In the genomic region with DNA sequence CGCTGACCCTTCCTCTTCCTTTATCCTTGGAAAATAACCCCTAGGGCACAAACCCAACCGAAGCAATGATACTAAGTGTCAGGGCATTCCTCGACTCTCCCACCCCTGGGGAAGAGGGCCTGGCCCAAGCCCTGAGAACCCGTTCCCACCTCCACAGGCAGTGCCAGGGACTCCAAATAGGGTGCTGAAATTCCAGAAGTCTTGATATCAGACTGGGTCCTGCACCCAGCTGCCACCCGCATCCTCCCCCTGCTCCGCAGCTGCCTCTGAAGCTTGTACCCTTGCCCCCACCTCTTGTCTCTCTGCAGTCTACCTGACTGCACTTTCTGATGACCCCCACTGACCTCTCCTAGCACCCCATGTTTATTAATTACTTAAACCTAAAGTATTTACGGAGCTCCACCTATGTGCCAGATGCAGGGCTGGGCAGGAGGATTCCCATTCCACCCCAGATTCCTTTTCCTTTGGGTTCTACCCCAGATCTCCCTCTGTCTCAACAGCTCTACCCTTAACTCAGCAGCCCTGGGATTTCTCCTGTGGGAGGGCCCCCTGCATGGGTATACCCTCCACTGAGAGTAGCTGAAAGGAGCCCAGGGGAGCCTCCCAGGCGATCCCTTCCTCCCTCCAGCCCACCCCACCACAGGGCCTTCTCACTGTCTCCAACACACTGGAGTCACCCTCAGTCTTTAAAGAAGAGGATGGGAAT, we compare ENCODE assay signal across 1 cellular context.
TF ChIP-seq lines count a peak whose summit lies in the region.

No MANE protein-coding gene starts in this region.

TF ChIP-seq in HCT116, 20 proteins besides CTCF, POLR2A, EP300 and RAD21 (continued from another document):
- TF ChIP-seq ZBTB33 (IDR thresholded peaks at IDR 0.05; ENCODE audit: extremely low read depth, insufficient replicate concordance, low read length): no peak
- no peak for TF ChIP-seq ZNF274 (IDR thresholded peaks at IDR 0.05; ENCODE audit: low read depth, low read length)
- TF ChIP-seq EZH2phosphoT487 (IDR thresholded peaks at IDR 0.05; ENCODE audit: borderline replicate concordance): no peak
- TF ChIP-seq, protein P1, sequence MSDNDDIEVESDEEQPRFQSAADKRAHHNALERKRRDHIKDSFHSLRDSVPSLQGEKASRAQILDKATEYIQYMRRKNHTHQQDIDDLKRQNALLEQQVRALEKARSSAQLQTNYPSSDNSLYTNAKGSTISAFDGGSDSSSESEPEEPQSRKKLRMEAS (IDR thresholded peaks at IDR 0.05): no peak
- TF ChIP-seq YY1 (IDR thresholded peaks at IDR 0.05; ENCODE audit: extremely low read depth, insufficient replicate concordance, low read depth, low read length): no peak
- TF ChIP-seq REST (IDR thresholded peaks at IDR 0.05; ENCODE audit: low read depth): no peak
TF ChIP-seq in HCT116: peak in this region for 0.
